In genomic region chr10:4033341-4033896, GRCh38 we compare ENCODE assay signal across 7 cellular contexts.
A peak's percentile ranks its signal among the peaks of the same experiment; 100 is the strongest.
DNase-seq lines count a peak whose midpoint lies in the region; ATAC-seq lines count a peak whose summit lies in the region.

No MANE protein-coding gene starts in this region.

- no peaks in the 10 kb centered on the region for H3K36me3 Mint-ChIP-seq in natural killer cell treated with Interleukin-12 subunit alpha and Interleukin-12 subunit beta and Interleukin-15 and Interleukin-18, amount 100 ng/mL, for 72 hours

- no peak for DNase-seq in natural killer cell treated with Interleukin-12 subunit alpha and Interleukin-12 subunit beta and Interleukin-15 and Interleukin-18, amount 100 ng/mL, for 72 hours (ENCODE audit: low spot score)
- no peak for DNase-seq in AML-193 (lab: John Stamatoyannopoulos, UW)
- no peak for DNase-seq in NCI-H2029 (lab: John Stamatoyannopoulos, UW)
- DNase-seq in activated effector memory CD4-positive, alpha-beta T cell treated with Interleukin-2 at 50 U/mL for 16 hours, result no peak

- H3K4me1 Mint-ChIP-seq in natural killer cell treated with Interleukin-12 subunit alpha and Interleukin-12 subunit beta and Interleukin-15 and Interleukin-18, amount 100 ng/mL, for 72 hours (ENCODE audit: low read depth in 2 of 2), result peaks cover 33 to 35% of the 10 kb centered on the region in 2 donors

- peak overlapping the region; percentile 81 to 95 for H3K27ac Mint-ChIP-seq in natural killer cell treated with Interleukin-12 subunit alpha and Interleukin-12 subunit beta and Interleukin-15 and Interleukin-18, amount 100 ng/mL, for 72 hours

- H3K27me3 Mint-ChIP-seq in natural killer cell treated with Interleukin-12 subunit alpha and Interleukin-12 subunit beta and Interleukin-15 and Interleukin-18, amount 100 ng/mL, for 72 hours, result no peaks in the 10 kb centered on the region

- ATAC-seq in GM18870 (IDR thresholded peaks at IDR 0.05; ENCODE audit: unreplicated experiment) (peak; percentile 95), GM21619 (IDR thresholded peaks at IDR 0.05; ENCODE audit: unreplicated experiment) (peak; percentile 92), HG03469 (IDR thresholded peaks at IDR 0.05; ENCODE audit: unreplicated experiment) (peak; percentile 80)
- ATAC-seq in natural killer cell treated with Interleukin-12 subunit alpha and Interleukin-12 subunit beta and Interleukin-15 and Interleukin-18, amount 100 ng/mL, for 72 hours, result peak; percentile 86 to 91

- no peaks in the 10 kb centered on the region for H3K9me3 Mint-ChIP-seq in natural killer cell treated with Interleukin-12 subunit alpha and Interleukin-12 subunit beta and Interleukin-15 and Interleukin-18, amount 100 ng/mL, for 72 hours

- peak overlapping the region; percentile 76 for H3K4me3 Mint-ChIP-seq in natural killer cell treated with Interleukin-12 subunit alpha and Interleukin-12 subunit beta and Interleukin-15 and Interleukin-18, amount 100 ng/mL, for 72 hours
